ENCODE assay signal across 4 cellular contexts in genomic region chr20:41312007-41312406, GRCh38. TPM values are rescaled to one million over a fixed set of nuclear protein-coding genes. Genes with fewer than 3 reads are reported as not detected.
"Had no signal": no experiment of that assay in that cellular context is flagged by ENCODE, and none has a peak within 500 bp of the region (broad histone marks: within the 10 kb centered on the region; RNA-seq: fewer than 3 reads in every experiment).

No MANE protein-coding gene starts in this region.

RNA-seq across cellular contexts. Expression of gene EMILIN3, which starts 54.6 kb away (rescaled TPM):
- total RNA-seq: fibroblast of villous mesenchyme, mammary epithelial cell had no signal
- polyA plus RNA-seq: immature natural killer cell, keratinocyte had no signal
